1 cellular context compared by ENCODE assay signal in genomic region chr17:19717411-19717908, GRCh38.
TF ChIP-seq lines count a peak whose summit lies in the region.

No MANE protein-coding gene starts in this region.

TF ChIP-seq in HepG2, 621 proteins besides CTCF, POLR2A, EP300 and RAD21:
- TF ChIP-seq PCBP1 (IDR thresholded peaks at IDR 0.05; ENCODE audit: borderline replicate concordance, low read depth, low read length): no peak
- TF ChIP-seq ZNF234 (CRISPR knock-in tag; conservative IDR thresholded peaks at IDR 0.05): no peak
- TF ChIP-seq, protein P1, sequence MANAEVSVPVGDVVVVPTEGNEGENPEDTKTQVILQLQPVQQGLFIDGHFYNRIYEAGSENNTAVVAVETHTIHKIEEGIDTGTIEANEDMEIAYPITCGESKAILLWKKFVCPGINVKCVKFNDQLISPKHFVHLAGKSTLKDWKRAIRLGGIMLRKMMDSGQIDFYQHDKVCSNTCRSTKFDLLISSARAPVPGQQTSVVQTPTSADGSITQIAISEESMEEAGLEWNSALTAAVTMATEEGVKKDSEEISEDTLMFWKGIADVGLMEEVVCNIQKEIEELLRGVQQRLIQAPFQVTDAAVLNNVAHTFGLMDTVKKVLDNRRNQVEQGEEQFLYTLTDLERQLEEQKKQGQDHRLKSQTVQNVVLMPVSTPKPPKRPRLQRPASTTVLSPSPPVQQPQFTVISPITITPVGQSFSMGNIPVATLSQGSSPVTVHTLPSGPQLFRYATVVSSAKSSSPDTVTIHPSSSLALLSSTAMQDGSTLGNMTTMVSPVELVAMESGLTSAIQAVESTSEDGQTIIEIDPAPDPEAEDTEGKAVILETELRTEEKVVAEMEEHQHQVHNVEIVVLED (CRISPR knock-in tag; IDR thresholded peaks at IDR 0.05; ENCODE audit: borderline replicate concordance): no peak
- TF ChIP-seq PBX3 (CRISPR knock-in tag; IDR thresholded peaks at IDR 0.05; ENCODE audit: borderline replicate concordance): no peak
- no peak for TF ChIP-seq ZNF256 (CRISPR knock-in tag; conservative IDR thresholded peaks at IDR 0.05)
- TF ChIP-seq ZNF879 (CRISPR knock-in tag; IDR thresholded peaks at IDR 0.05): no peak
- TF ChIP-seq MATR3 (CRISPR knock-in tag; IDR thresholded peaks at IDR 0.05): no peak
- TF ChIP-seq ZBTB46 (CRISPR knock-in tag; IDR thresholded peaks at IDR 0.05; ENCODE audit: borderline replicate concordance): no peak
- TF ChIP-seq, protein P2, sequence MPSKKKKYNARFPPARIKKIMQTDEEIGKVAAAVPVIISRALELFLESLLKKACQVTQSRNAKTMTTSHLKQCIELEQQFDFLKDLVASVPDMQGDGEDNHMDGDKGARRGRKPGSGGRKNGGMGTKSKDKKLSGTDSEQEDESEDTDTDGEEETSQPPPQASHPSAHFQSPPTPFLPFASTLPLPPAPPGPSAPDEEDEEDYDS (CRISPR knock-in tag; IDR thresholded peaks at IDR 0.05): no peak
- TF ChIP-seq CEBPG (CRISPR knock-in tag; IDR thresholded peaks at IDR 0.05): no peak
- no peak for TF ChIP-seq NONO (IDR thresholded peaks at IDR 0.05)
- TF ChIP-seq NONO (CRISPR knock-in tag; conservative IDR thresholded peaks at IDR 0.05): no peak
